ENCODE assay signal across 1 cellular context in genomic region chr6:158031445-158032353, GRCh38.
TF ChIP-seq lines count a peak whose summit lies in the region.

No MANE protein-coding gene starts in this region.

TF ChIP-seq in K562, 482 proteins besides CTCF, POLR2A, EP300 and RAD21 (continued from another document and continues in another):
- TF ChIP-seq, protein P1, sequence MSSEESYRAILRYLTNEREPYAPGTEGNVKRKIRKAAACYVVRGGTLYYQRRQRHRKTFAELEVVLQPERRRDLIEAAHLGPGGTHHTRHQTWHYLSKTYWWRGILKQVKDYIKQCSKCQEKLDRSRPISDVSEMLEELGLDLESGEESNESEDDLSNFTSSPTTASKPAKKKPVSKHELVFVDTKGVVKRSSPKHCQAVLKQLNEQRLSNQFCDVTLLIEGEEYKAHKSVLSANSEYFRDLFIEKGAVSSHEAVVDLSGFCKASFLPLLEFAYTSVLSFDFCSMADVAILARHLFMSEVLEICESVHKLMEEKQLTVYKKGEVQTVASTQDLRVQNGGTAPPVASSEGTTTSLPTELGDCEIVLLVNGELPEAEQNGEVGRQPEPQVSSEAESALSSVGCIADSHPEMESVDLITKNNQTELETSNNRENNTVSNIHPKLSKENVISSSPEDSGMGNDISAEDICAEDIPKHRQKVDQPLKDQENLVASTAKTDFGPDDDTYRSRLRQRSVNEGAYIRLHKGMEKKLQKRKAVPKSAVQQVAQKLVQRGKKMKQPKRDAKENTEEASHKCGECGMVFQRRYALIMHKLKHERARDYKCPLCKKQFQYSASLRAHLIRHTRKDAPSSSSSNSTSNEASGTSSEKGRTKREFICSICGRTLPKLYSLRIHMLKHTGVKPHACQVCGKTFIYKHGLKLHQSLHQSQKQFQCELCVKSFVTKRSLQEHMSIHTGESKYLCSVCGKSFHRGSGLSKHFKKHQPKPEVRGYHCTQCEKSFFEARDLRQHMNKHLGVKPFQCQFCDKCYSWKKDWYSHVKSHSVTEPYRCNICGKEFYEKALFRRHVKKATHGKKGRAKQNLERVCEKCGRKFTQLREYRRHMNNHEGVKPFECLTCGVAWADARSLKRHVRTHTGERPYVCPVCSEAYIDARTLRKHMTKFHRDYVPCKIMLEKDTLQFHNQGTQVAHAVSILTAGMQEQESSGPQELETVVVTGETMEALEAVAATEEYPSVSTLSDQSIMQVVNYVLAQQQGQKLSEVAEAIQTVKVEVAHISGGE (CRISPR knock-in tag; IDR thresholded peaks at IDR 0.05), result no peak
- peak; percentile 26; the same call in 1 of the 2 replicates for TF ChIP-seq SMAD4 (CRISPR knock-in tag; conservative IDR thresholded peaks at IDR 0.05)
- no peak for TF ChIP-seq GATA2 (CRISPR knock-in tag; IDR thresholded peaks at IDR 0.05)
- TF ChIP-seq ZNF589 (CRISPR knock-in tag; IDR thresholded peaks at IDR 0.05; ENCODE audit: low read depth), result 0 out of 2 replicates have a peak, but pooled peaks have one; percentile 44
- TF ChIP-seq SRSF7 (optimal IDR thresholded peaks at IDR 0.05; ENCODE audit: low read depth, low read length), result no peak
- no peak for TF ChIP-seq ZNF79 (CRISPR knock-in tag; IDR thresholded peaks at IDR 0.05; ENCODE audit: low read depth)
- no peak for TF ChIP-seq ILK (tag; IDR thresholded peaks at IDR 0.05; ENCODE audit: borderline replicate concordance, low read depth)
- peak; percentile 91 for TF ChIP-seq ATF3 (IDR thresholded peaks at IDR 0.05)
- no peak; the same call in 1 of the 2 replicates for TF ChIP-seq ATF3 (CRISPR knock-in tag; conservative IDR thresholded peaks at IDR 0.05)
- TF ChIP-seq, protein P2, sequence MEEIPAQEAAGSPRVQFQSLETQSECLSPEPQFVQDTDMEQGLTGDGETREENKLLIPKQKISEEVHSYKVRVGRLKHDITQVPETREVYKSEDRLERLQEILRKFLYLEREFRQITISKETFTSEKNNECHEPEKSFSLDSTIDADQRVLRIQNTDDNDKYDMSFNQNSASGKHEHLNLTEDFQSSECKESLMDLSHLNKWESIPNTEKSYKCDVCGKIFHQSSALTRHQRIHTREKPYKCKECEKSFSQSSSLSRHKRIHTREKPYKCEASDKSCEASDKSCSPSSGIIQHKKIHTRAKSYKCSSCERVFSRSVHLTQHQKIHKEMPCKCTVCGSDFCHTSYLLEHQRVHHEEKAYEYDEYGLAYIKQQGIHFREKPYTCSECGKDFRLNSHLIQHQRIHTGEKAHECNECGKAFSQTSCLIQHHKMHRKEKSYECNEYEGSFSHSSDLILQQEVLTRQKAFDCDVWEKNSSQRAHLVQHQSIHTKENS (CRISPR knock-in tag; IDR thresholded peaks at IDR 0.05), result no peak
- no peak for TF ChIP-seq CHCHD3 (CRISPR knock-in tag; IDR thresholded peaks at IDR 0.05)
- TF ChIP-seq, protein P3, sequence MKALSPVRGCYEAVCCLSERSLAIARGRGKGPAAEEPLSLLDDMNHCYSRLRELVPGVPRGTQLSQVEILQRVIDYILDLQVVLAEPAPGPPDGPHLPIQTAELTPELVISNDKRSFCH (CRISPR knock-in tag; IDR thresholded peaks at IDR 0.05), result no peak
- TF ChIP-seq, protein P3 (tag; IDR thresholded peaks at IDR 0.05), result peak; percentile 49; the same call in 1 of the 2 replicates
- TF ChIP-seq SP2 (IDR thresholded peaks at IDR 0.05; ENCODE audit: extremely low read depth, low read depth, low read length, poor library complexity, severe bottlenecking), result no peak
- TF ChIP-seq ELK3 (CRISPR knock-in tag; IDR thresholded peaks at IDR 0.05), result no peak
- TF ChIP-seq SAFB2 (IDR thresholded peaks at IDR 0.05; ENCODE audit: borderline replicate concordance, low read depth, low read length, severe bottlenecking), result no peak
- TF ChIP-seq, protein P4, sequence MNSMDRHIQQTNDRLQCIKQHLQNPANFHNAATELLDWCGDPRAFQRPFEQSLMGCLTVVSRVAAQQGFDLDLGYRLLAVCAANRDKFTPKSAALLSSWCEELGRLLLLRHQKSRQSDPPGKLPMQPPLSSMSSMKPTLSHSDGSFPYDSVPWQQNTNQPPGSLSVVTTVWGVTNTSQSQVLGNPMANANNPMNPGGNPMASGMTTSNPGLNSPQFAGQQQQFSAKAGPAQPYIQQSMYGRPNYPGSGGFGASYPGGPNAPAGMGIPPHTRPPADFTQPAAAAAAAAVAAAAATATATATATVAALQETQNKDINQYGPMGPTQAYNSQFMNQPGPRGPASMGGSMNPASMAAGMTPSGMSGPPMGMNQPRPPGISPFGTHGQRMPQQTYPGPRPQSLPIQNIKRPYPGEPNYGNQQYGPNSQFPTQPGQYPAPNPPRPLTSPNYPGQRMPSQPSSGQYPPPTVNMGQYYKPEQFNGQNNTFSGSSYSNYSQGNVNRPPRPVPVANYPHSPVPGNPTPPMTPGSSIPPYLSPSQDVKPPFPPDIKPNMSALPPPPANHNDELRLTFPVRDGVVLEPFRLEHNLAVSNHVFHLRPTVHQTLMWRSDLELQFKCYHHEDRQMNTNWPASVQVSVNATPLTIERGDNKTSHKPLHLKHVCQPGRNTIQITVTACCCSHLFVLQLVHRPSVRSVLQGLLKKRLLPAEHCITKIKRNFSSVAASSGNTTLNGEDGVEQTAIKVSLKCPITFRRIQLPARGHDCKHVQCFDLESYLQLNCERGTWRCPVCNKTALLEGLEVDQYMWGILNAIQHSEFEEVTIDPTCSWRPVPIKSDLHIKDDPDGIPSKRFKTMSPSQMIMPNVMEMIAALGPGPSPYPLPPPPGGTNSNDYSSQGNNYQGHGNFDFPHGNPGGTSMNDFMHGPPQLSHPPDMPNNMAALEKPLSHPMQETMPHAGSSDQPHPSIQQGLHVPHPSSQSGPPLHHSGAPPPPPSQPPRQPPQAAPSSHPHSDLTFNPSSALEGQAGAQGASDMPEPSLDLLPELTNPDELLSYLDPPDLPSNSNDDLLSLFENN (IDR thresholded peaks at IDR 0.05; ENCODE audit: low read depth in 2 of 2, low read length in 2 of 2), result 0 out of 4 replicates have a peak, but pooled peaks of 1 of the 2 experiments have one; percentile 38
- TF ChIP-seq FOXM1 (IDR thresholded peaks at IDR 0.05; ENCODE audit: low read depth), result no peak
- no peak for TF ChIP-seq FOXM1 (CRISPR knock-in tag; IDR thresholded peaks at IDR 0.05; ENCODE audit: low read depth)
- TF ChIP-seq ZNF740 (CRISPR knock-in tag; IDR thresholded peaks at IDR 0.05), result 0 out of 2 replicates have a peak, but pooled peaks have one; percentile 29
- peak in 1 of 2 experiments; percentile 93; a peak in 2 of 4 replicates for TF ChIP-seq ZNF740 (tag; IDR thresholded peaks at IDR 0.05)
- TF ChIP-seq ZNF165 (CRISPR knock-in tag; IDR thresholded peaks at IDR 0.05; ENCODE audit: borderline replicate concordance), result no peak
- no peak for TF ChIP-seq SMARCB1 (IDR thresholded peaks at IDR 0.05; ENCODE audit: insufficient read length, low read depth)
- peak in 1 of 2 experiments; percentile 58; a peak in 3 of 4 replicates for TF ChIP-seq MAZ (CRISPR knock-in tag; conservative IDR thresholded peaks at IDR 0.05 in 1 of 2, IDR thresholded peaks at IDR 0.05 in 1 of 2)
- no peak for TF ChIP-seq LARP7 (IDR thresholded peaks at IDR 0.05)
- no peak for TF ChIP-seq ADNP (tag; IDR thresholded peaks at IDR 0.05)
- peak; percentile 61 for TF ChIP-seq ETV5 (CRISPR knock-in tag; IDR thresholded peaks at IDR 0.05; ENCODE audit: low read depth)
- TF ChIP-seq NFXL1 (CRISPR knock-in tag; IDR thresholded peaks at IDR 0.05), result no peak
- TF ChIP-seq, protein P5, sequence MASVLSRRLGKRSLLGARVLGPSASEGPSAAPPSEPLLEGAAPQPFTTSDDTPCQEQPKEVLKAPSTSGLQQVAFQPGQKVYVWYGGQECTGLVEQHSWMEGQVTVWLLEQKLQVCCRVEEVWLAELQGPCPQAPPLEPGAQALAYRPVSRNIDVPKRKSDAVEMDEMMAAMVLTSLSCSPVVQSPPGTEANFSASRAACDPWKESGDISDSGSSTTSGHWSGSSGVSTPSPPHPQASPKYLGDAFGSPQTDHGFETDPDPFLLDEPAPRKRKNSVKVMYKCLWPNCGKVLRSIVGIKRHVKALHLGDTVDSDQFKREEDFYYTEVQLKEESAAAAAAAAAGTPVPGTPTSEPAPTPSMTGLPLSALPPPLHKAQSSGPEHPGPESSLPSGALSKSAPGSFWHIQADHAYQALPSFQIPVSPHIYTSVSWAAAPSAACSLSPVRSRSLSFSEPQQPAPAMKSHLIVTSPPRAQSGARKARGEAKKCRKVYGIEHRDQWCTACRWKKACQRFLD (CRISPR knock-in tag; IDR thresholded peaks at IDR 0.05), result no peak; the same call in 1 of the 2 replicates
- TF ChIP-seq EHMT2 (IDR thresholded peaks at IDR 0.05), result no peak
- peak; percentile 28; the same call in 1 of the 2 replicates for TF ChIP-seq ELF1 (tag; IDR thresholded peaks at IDR 0.05)
- no peak for TF ChIP-seq KDM5B (IDR thresholded peaks at IDR 0.05; ENCODE audit: insufficient replicate concordance, low read depth, low read length)
- no peak for TF ChIP-seq ZNF408 (CRISPR knock-in tag; IDR thresholded peaks at IDR 0.05; ENCODE audit: low read depth)
- TF ChIP-seq GTF2F1 (IDR thresholded peaks at IDR 0.05; ENCODE audit: low read depth, low read length), result no peak
- TF ChIP-seq CREB3L1 (IDR thresholded peaks at IDR 0.05; ENCODE audit: borderline replicate concordance, low read depth), result no peak
- TF ChIP-seq ERF (CRISPR knock-in tag; IDR thresholded peaks at IDR 0.05), result 0 out of 2 replicates have a peak, but pooled peaks have one; percentile 37
- TF ChIP-seq RBBP5 (IDR thresholded peaks at IDR 0.05; ENCODE audit: borderline replicate concordance, insufficient read depth, low read length, poor library complexity, severe bottlenecking), result no peak
- no peak for TF ChIP-seq BDP1 (IDR thresholded peaks at IDR 0.05; ENCODE audit: insufficient read depth, insufficient read length)
- no peak; the same call in 1 of the 2 replicates for TF ChIP-seq HLTF (IDR thresholded peaks at IDR 0.05)
- no peak for TF ChIP-seq BRD9 (IDR thresholded peaks at IDR 0.05; ENCODE audit: low read depth, partially characterized antibody)
- TF ChIP-seq ZNF766 (CRISPR knock-in tag; conservative IDR thresholded peaks at IDR 0.05), result 0 out of 2 replicates have a peak, but pooled peaks have one; percentile 33
- TF ChIP-seq TBL1XR1 (IDR thresholded peaks at IDR 0.05; ENCODE audit: low read length in 2 of 2), result no peak
- TF ChIP-seq ZBTB1 (CRISPR knock-in tag; IDR thresholded peaks at IDR 0.05; ENCODE audit: borderline replicate concordance, low read depth), result peak; percentile 63; the same call in 1 of the 2 replicates
- TF ChIP-seq, protein P6, sequence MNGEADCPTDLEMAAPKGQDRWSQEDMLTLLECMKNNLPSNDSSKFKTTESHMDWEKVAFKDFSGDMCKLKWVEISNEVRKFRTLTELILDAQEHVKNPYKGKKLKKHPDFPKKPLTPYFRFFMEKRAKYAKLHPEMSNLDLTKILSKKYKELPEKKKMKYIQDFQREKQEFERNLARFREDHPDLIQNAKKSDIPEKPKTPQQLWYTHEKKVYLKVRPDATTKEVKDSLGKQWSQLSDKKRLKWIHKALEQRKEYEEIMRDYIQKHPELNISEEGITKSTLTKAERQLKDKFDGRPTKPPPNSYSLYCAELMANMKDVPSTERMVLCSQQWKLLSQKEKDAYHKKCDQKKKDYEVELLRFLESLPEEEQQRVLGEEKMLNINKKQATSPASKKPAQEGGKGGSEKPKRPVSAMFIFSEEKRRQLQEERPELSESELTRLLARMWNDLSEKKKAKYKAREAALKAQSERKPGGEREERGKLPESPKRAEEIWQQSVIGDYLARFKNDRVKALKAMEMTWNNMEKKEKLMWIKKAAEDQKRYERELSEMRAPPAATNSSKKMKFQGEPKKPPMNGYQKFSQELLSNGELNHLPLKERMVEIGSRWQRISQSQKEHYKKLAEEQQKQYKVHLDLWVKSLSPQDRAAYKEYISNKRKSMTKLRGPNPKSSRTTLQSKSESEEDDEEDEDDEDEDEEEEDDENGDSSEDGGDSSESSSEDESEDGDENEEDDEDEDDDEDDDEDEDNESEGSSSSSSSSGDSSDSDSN (IDR thresholded peaks at IDR 0.05; ENCODE audit: borderline replicate concordance in 1 of 2, low read depth in 2 of 2, low read length in 2 of 2), result no peak
- no peak for TF ChIP-seq NR0B1 (IDR thresholded peaks at IDR 0.05; ENCODE audit: partially characterized antibody)
- no peak for TF ChIP-seq SLC30A9 (CRISPR knock-in tag; IDR thresholded peaks at IDR 0.05)
